In genomic region chr1:150628766-150629114, GRCh38 we compare ENCODE assay signal across 9 cellular contexts. TPM values are rescaled to one million over a fixed set of nuclear protein-coding genes. Genes with fewer than 3 reads are reported as not detected.
DNase-seq lines count a peak whose midpoint lies in the region; ATAC-seq, FAIRE-seq and TF ChIP-seq lines count a peak whose summit lies in the region.
"Had no signal": no experiment of that assay in that cellular context is flagged by ENCODE, and none has a peak within 500 bp of the region (broad histone marks: within the 10 kb centered on the region; RNA-seq: fewer than 3 reads in every experiment).

No MANE protein-coding gene starts in this region.

- no TSS peak for BruUV-seq in IMR-90 (replicated peaks; lab: Mats Ljungman, UMichigan)

- CTCF ChIA-PET in A549 (lab: Yijun Ruan, JAX), result interaction anchor here (0.9 to 15.3 kb wide), 9 partner anchors 8 to 463 kb away, joined by 3 to 210 read pairs (median 4); no protein-coding TSS in a partner anchor
- CTCF ChIA-PET in IMR-90 (lab: Yijun Ruan, JAX), result interaction anchor here (1.0 to 1.6 kb wide), 3 partner anchors 9 to 68 kb away, joined by 3 to 7 read pairs (median 4); no protein-coding TSS in a partner anchor

- H2BK15ac ChIP-seq in IMR-90 (ENCODE audit: low read depth, low read length), result no peak overlapping the region

- H2AFZ ChIP-seq in IMR-90 (replicated peaks; ENCODE audit: low read length, poor library complexity), result peak overlapping the region; percentile 85

- H4K20me1 ChIP-seq in IMR-90 (ENCODE audit: insufficient read depth, low read length), result no peaks in the 10 kb centered on the region; the same call in 1 of the 2 replicates

- no peak overlapping the region for H2AK5ac ChIP-seq in IMR-90 (ENCODE audit: low read depth, low read length)

- peak overlapping the region; percentile 85 to 95 for H3K27ac ChIP-seq in A549
- H3K27ac ChIP-seq in IMR-90 (ENCODE audit: insufficient read depth, low read length), result no peak overlapping the region
- H3K27ac ChIP-seq in dorsolateral prefrontal cortex, result peak overlapping the region; percentile 37 to 100 (median 98)

- no peaks in the 10 kb centered on the region for H3K27me3 Mint-ChIP-seq in T-helper 17 cell

- TF ChIP-seq EP300 in A549 (IDR thresholded peaks at IDR 0.05), result no peak

- POLR2A ChIA-PET in A549 (lab: Yijun Ruan, JAX) (interaction anchor here (0.6 to 2.8 kb wide), 10 partner anchors 14 to 301 kb away, joined by 3 to 53 read pairs (median 8); partner anchors contain the start of genes GOLPH3L and MCL1), IMR-90 (lab: Charles Lee; ENCODE audit: unreplicated experiment) (no interaction called here)

- H4K5ac ChIP-seq in IMR-90 (ENCODE audit: low read depth, low read length), result no peak overlapping the region

- H3K36me3 Mint-ChIP-seq in T-helper 17 cell (ENCODE audit: low read depth), result peaks cover 3% of the 10 kb centered on the region

- DNase-seq in A549 (ENCODE audit: low read depth in 1 of 2, low spot score in 1 of 2), result no peak
- no peak for DNase-seq in IMR-90
- DNase-seq in dorsolateral prefrontal cortex, result no peak
- no peak for DNase-seq in activated CD4-positive, alpha-beta T cell treated with anti-CD3 and anti-CD28 coated beads, Interleukin-2, amount 50 U/mL, for 48 hours
- DNase-seq in T-helper 17 cell, result no peak

- no peak overlapping the region for H3K14ac ChIP-seq in IMR-90 (replicated peaks; ENCODE audit: low read depth, low read length)

- H3K27me3 ChIP-seq in IMR-90 (ENCODE audit: control insufficient read depth, insufficient read depth, low read length) (no peaks in the 10 kb centered on the region), dorsolateral prefrontal cortex (no peaks in the 10 kb centered on the region), mucosa of stomach (ENCODE audit: control insufficient read depth, insufficient read depth, low read length) (no peaks in the 10 kb centered on the region)

- H3K4me3 ChIP-seq in A549, result peak overlapping the region; percentile 62
- peak overlapping the region; percentile 54 for H3K4me3 ChIP-seq in IMR-90 (ENCODE audit: insufficient read depth, low read depth, low read length)
- H3K4me3 ChIP-seq in dorsolateral prefrontal cortex, result peak overlapping the region; percentile 54 to 93 (median 81)
- peak overlapping the region; percentile 70 for H3K4me3 ChIP-seq in mucosa of stomach (ENCODE audit: low read length)

- no peak overlapping the region for H4K91ac ChIP-seq in IMR-90 (ENCODE audit: insufficient read depth, low read depth, low read length)

- peaks cover 21% of the 10 kb centered on the region for H3K4me1 Mint-ChIP-seq in T-helper 17 cell

- H3K4me2 ChIP-seq in A549, result peak overlapping the region; percentile 73
- peak overlapping the region; percentile 76 for H3K4me2 ChIP-seq in IMR-90 (ENCODE audit: low read depth, low read length)

- H3K9me1 ChIP-seq in IMR-90 (ENCODE audit: insufficient read depth, low read length), result peaks cover 3% of the 10 kb centered on the region

- no peak overlapping the region for H2BK120ac ChIP-seq in IMR-90 (ENCODE audit: low read depth, low read length)

- H3K18ac ChIP-seq in IMR-90 (ENCODE audit: low read depth, low read length), result no peak overlapping the region

- TF ChIP-seq CTCF in A549 (IDR thresholded peaks at IDR 0.05) (no peak), IMR-90 (conservative IDR thresholded peaks at IDR 0.05; ENCODE audit: low read depth, low read length) (no peak), dorsolateral prefrontal cortex (IDR thresholded peaks at IDR 0.05 in 54 of 56, conservative IDR thresholded peaks at IDR 0.05 in 2 of 56; ENCODE audit: low read depth in 1 of 56, partially characterized antibody in 56 of 56) (no peak)

- H3K4me3 Mint-ChIP-seq in T-helper 17 cell, result no peak overlapping the region

- in situ Hi-C loops in IMR-90 (cut with MboI; ENCODE audit: low sequenced_read_pairs), result no loop called here

- WGBS in A549 (ENCODE audit: missing lambda C conversion rate), result 3% methylated on average over 9 of the region's 9 CpGs
- 0% methylated on average over 5 of the region's 9 CpGs; no CpG with 5 or more reads in 1 of the 2 experiments for WGBS in IMR-90 (ENCODE audit: extremely low coverage in 2 of 2, insufficient read length in 1 of 2), 2 experiments

- peaks cover 13% of the 10 kb centered on the region; the same call in 2 of the 3 replicates for H3K4me1 ChIP-seq in A549
- H3K4me1 ChIP-seq in IMR-90 (ENCODE audit: control insufficient read depth, insufficient read depth, low read length), result no peaks in the 10 kb centered on the region; the same call in 1 of the 2 replicates
- peaks cover 11% of the 10 kb centered on the region for H3K4me1 ChIP-seq in mucosa of stomach (ENCODE audit: control insufficient read depth, insufficient read depth, low read length)

- peak overlapping the region in 1 of 2 experiments; percentile 45; a peak in 1 of 4 replicates for H4K8ac ChIP-seq in IMR-90 (ENCODE audit: low read depth in 2 of 2, low read length in 2 of 2)

- H2BK20ac ChIP-seq in IMR-90 (ENCODE audit: low read depth, low read length), result no peak overlapping the region

- H3K23ac ChIP-seq in IMR-90 (ENCODE audit: low read depth, low read length), result no peak overlapping the region; the same call in 1 of the 2 replicates

- no peak for TF ChIP-seq RAD21 in A549 (conservative IDR thresholded peaks at IDR 0.05 in 1 of 2, IDR thresholded peaks at IDR 0.05 in 1 of 2)
- no peak for TF ChIP-seq RAD21 in IMR-90 (IDR thresholded peaks at IDR 0.05; ENCODE audit: low read length)

- H3K27ac Mint-ChIP-seq in T-helper 17 cell, result no peak overlapping the region

- H3K4ac ChIP-seq in IMR-90 (ENCODE audit: low read depth, low read length), result peak overlapping the region; percentile 5; the same call in 1 of the 2 replicates

- dilution Hi-C loops in IMR-90 (cut with HindIII; ENCODE audit: low sequenced_read_pairs, unreplicated experiment), result no loop called here

- intact Hi-C loops in IMR-90 (cut with micrococcal nuclease) (loop anchor here (2.0 kb wide), 1 partner anchor 184 kb away; no protein-coding TSS in a partner anchor), dorsolateral prefrontal cortex (cut with DNase I) (loop anchor here (2.0 to 5.0 kb wide), 3 partner anchors 66 to 369 kb away; partner anchors contain the start of gene ARNT (in 1 of the 2))

- H3K56ac ChIP-seq in IMR-90 (ENCODE audit: extremely low read depth, insufficient read depth, low read length), result peak overlapping the region; percentile 50; the same call in 1 of the 2 replicates

- TF ChIP-seq POLR2A in A549 (IDR thresholded peaks at IDR 0.05; ENCODE audit: low read length) (no peak), IMR-90 (IDR thresholded peaks at IDR 0.05; ENCODE audit: low read depth, low read length) (no peak), GM18505 (IDR thresholded peaks at IDR 0.05; ENCODE audit: borderline replicate concordance, extremely low read depth, insufficient read depth, insufficient read length) (no peak)

- H3K9ac ChIP-seq in IMR-90 (ENCODE audit: low read depth, low read length) (peak overlapping the region; percentile 33; the same call in 1 of the 2 replicates), mucosa of stomach (ENCODE audit: low read length) (peak overlapping the region; percentile 79)

- peaks cover 26 to 41% of the 10 kb centered on the region in 2 experiments for H3K79me1 ChIP-seq in IMR-90 (ENCODE audit: low read depth in 1 of 2, low read length in 2 of 2)

- peak overlapping the region; percentile 8 for H2BK5ac ChIP-seq in IMR-90 (ENCODE audit: low read depth, low read length, poor library complexity, severe bottlenecking)

- FAIRE-seq in A549 (lab: Jason Lieb, UNC), result no peak
- FAIRE-seq: frontal cortex had no signal

- H3K9me3 ChIP-seq in A549, result no peaks in the 10 kb centered on the region
- no peaks in the 10 kb centered on the region for H3K9me3 ChIP-seq in IMR-90 (ENCODE audit: control insufficient read depth, insufficient read depth, low read length)
- H3K9me3 ChIP-seq in mucosa of stomach (ENCODE audit: control insufficient read depth, low read length), result no peaks in the 10 kb centered on the region
- H3K9me3 ChIP-seq in T-helper 17 cell (ENCODE audit: control insufficient read depth, low read length, poor library complexity, severe bottlenecking), result no peaks in the 10 kb centered on the region

- peak overlapping the region; percentile 85 for H2AK9ac ChIP-seq in IMR-90 (replicated peaks; ENCODE audit: low read depth, low read length, poor library complexity)

- ATAC-seq in A549 (no peak), IMR-90 (ENCODE audit: low read depth) (no peak), GM18505 (IDR thresholded peaks at IDR 0.05; ENCODE audit: unreplicated experiment) (no peak), HG03432 (IDR thresholded peaks at IDR 0.05; ENCODE audit: unreplicated experiment) (no peak), T-helper 17 cell (no peak)

- H3K36me3 ChIP-seq in IMR-90 (ENCODE audit: control insufficient read depth, insufficient read depth, low read length) (peaks cover 10% of the 10 kb centered on the region), mucosa of stomach (ENCODE audit: control insufficient read depth, insufficient read depth, low read length) (no peaks in the 10 kb centered on the region)

TF ChIP-seq in IMR-90, 13 proteins besides CTCF, POLR2A, EP300 and RAD21 (continues in another document):
- TF ChIP-seq BHLHE40 (IDR thresholded peaks at IDR 0.05; ENCODE audit: low read depth, low read length), result no peak

RNA-seq across cellular contexts. Expression of gene ENSA, which starts 0.7 kb away (rescaled TPM):
- 61.2 and 67.9 TPM in 2 replicates for polyA plus RNA-seq in A549 (2011; rRNA removed)
- polyA plus RNA-seq in A549 (2012; cell fraction: cytosol; rRNA removed), result 44.7 and 49.2 TPM in 2 replicates
- polyA plus RNA-seq in A549 (2012; cell fraction: nucleus; rRNA removed), result 19.4 and 22.9 TPM in 2 replicates
- 117 to 128 TPM (median 121 TPM) in 3 replicates for polyA plus RNA-seq in A549 (2017; fragmentation: RNase III; extraction: RNeasy Plus Mini Kit Qiagen cat#74134 plus additional on column Dnase treatment)
- polyA minus RNA-seq in A549 (2011; rRNA and poly(A)+ RNA removed), result 23.9 and 24.4 TPM in 2 replicates
- 53.2 and 62.8 TPM in 2 replicates for total RNA-seq in IMR-90 (2012; rRNA removed)
- polyA plus RNA-seq in IMR-90 (2012; rRNA removed), result 89.4 and 96.5 TPM in 2 replicates
- polyA plus RNA-seq in IMR-90 (2012; cell fraction: cytosol; rRNA removed), result 15.3 and 27.8 TPM in 2 replicates
- 6.4 and 30.3 TPM in 2 replicates for polyA plus RNA-seq in IMR-90 (2012; cell fraction: nucleus; rRNA removed; ENCODE audit: low replicate concordance)
- 100 to 1,000 TPM; 155 to 380 (median 257) TPM for total RNA-seq in dorsolateral prefrontal cortex
- 100 to 1,000 TPM; 152 to 173 TPM for total RNA-seq in T-helper 17 cell

RNA-seq across cellular contexts. Expression of gene MCL1, which starts 49.3 kb away (rescaled TPM):
- polyA plus RNA-seq in A549 (2011; rRNA removed), result 145 and 202 TPM in 2 replicates
- polyA plus RNA-seq in A549 (2012; cell fraction: cytosol; rRNA removed), result 54.2 and 63.4 TPM in 2 replicates
- polyA plus RNA-seq in A549 (2012; cell fraction: nucleus; rRNA removed), result 178 and 186 TPM in 2 replicates
- 77.5 to 80.0 TPM (median 78.6 TPM) in 3 replicates for polyA plus RNA-seq in A549 (2017; fragmentation: RNase III; extraction: RNeasy Plus Mini Kit Qiagen cat#74134 plus additional on column Dnase treatment)
- 144 and 151 TPM in 2 replicates for polyA minus RNA-seq in A549 (2011; rRNA and poly(A)+ RNA removed)
- 142 and 212 TPM in 2 replicates for total RNA-seq in IMR-90 (2012; rRNA removed)
- polyA plus RNA-seq in IMR-90 (2012; rRNA removed), result 79.5 and 88.4 TPM in 2 replicates
- 32.7 and 42.7 TPM in 2 replicates for polyA plus RNA-seq in IMR-90 (2012; cell fraction: cytosol; rRNA removed)
- polyA plus RNA-seq in IMR-90 (2012; cell fraction: nucleus; rRNA removed; ENCODE audit: low replicate concordance), result 327 and 737 TPM in 2 replicates
- total RNA-seq in dorsolateral prefrontal cortex, result 100 to 1,000 TPM in 19 of 120 experiments, 10 to 100 TPM in 101; 43.4 to 130 (median 70.6) TPM
- 1,000 to 10,000 TPM in 1 of 2 donors, 100 to 1,000 TPM in 1; 776 to 1,091 TPM for total RNA-seq in T-helper 17 cell
